In the genomic region with DNA sequence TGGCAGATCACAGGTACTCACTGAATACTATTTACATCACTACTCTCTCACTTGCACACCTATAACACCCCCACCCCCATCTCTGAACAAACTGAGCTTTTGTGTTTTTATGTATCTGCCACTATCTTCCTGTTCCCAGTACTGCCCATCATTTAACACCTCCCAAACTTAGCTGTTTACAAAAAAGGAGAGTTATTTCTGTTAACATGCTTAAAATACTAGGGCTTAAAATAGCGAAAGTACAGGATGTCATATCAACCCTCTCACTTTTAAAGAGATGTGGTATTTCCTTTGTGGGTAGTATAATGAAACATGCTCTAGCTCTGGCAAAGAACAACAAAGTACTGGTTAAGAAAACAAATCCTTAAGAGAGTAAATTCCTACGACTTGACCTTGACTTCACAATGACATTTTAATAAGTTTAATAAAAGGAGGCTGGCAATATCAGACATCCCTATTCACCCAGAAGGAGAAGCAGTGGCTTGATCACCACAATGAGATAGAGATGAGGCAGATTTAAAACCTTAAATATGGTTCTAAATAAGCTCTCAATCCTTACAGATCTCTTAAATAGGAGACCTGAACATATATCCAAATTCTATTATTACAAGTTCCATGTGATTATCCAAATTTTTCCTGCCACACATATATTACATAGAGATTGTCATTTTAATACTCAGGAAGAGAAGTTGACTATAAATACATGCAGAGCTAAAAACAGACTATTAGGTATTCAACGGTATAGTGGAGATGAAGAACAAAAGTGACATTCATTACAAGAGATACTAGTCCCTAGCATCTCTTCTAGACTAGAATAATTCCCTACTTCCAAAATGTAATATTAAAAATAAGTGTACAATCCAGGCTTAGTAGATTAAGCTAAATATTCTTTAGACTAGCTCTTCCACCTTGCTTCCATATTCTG, we compare ENCODE assay signal across 2 cellular contexts.
TF ChIP-seq lines count a peak whose summit lies in the region.

No MANE protein-coding gene starts in this region.

TF ChIP-seq in liver, 16 proteins besides CTCF, POLR2A, EP300 and RAD21:
- no peak for TF ChIP-seq EGR1 (IDR thresholded peaks at IDR 0.05; ENCODE audit: low read depth in 2 of 2)
- TF ChIP-seq NR2F2 (IDR thresholded peaks at IDR 0.05), result peak; percentile 34

TF ChIP-seq in HepG2, 621 proteins besides CTCF, POLR2A, EP300 and RAD21:
- no peak for TF ChIP-seq ZNF446 (CRISPR knock-in tag; IDR thresholded peaks at IDR 0.05)
- TF ChIP-seq, protein P1, sequence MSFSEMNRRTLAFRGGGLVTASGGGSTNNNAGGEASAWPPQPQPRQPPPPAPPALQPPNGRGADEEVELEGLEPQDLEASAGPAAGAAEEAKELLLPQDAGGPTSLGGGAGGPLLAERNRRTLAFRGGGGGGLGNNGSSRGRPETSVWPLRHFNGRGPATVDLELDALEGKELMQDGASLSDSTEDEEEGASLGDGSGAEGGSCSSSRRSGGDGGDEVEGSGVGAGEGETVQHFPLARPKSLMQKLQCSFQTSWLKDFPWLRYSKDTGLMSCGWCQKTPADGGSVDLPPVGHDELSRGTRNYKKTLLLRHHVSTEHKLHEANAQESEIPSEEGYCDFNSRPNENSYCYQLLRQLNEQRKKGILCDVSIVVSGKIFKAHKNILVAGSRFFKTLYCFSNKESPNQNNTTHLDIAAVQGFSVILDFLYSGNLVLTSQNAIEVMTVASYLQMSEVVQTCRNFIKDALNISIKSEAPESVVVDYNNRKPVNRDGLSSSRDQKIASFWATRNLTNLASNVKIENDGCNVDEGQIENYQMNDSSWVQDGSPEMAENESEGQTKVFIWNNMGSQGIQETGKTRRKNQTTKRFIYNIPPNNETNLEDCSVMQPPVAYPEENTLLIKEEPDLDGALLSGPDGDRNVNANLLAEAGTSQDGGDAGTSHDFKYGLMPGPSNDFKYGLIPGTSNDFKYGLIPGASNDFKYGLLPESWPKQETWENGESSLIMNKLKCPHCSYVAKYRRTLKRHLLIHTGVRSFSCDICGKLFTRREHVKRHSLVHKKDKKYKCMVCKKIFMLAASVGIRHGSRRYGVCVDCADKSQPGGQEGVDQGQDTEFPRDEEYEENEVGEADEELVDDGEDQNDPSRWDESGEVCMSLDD (CRISPR knock-in tag; IDR thresholded peaks at IDR 0.05; ENCODE audit: borderline replicate concordance), result no peak
- no peak for TF ChIP-seq ZBTB20 (CRISPR knock-in tag; IDR thresholded peaks at IDR 0.05; ENCODE audit: borderline replicate concordance, low read depth)
